ENCODE assay signal across 12 cellular contexts in the genomic region with DNA sequence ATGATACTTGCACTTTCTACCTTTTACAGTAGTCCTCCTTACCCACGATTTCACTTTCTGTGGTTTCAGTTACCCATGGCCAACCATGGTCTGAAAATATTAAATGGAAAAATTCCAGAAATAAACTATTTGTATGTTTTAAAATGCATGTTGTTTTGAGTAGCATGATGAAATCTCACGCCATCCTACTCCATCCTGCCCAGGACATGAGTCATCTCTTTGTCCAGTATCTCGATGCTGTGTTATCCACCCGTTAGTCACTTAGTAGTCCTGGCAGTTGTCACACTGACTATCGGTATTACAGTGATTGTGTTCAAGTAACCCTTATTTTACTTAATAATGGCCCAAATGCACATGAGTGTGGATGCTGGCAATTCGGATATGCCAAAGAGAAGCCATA. TPM values are rescaled to one million over a fixed set of nuclear protein-coding genes. Genes with fewer than 3 reads are reported as not detected.
A peak's percentile ranks its signal among the peaks of the same experiment; 100 is the strongest.
DNase-seq lines count a peak whose midpoint lies in the region; ATAC-seq, FAIRE-seq and TF ChIP-seq lines count a peak whose summit lies in the region.
"Had no signal": no experiment of that assay in that cellular context is flagged by ENCODE, and none has a peak within 500 bp of the region (broad histone marks: within the 10 kb centered on the region; RNA-seq: fewer than 3 reads in every experiment).

No MANE protein-coding gene starts in this region.

- H3K4me1 ChIP-seq in endothelial cell of umbilical vein (ENCODE audit: control insufficient read depth, extremely low read depth, insufficient read depth, low read length): peaks cover 29% of the 10 kb centered on the region
- H3K4me1 ChIP-seq in smooth muscle cell (ENCODE audit: low read depth): peaks cover 10% of the 10 kb centered on the region
- no peaks in the 10 kb centered on the region for H3K4me1 ChIP-seq in stomach
- H3K4me1 ChIP-seq in pancreas: no peaks in the 10 kb centered on the region

- no peak overlapping the region for H3K4me3 ChIP-seq in endothelial cell of umbilical vein (replicated peaks in 1 of 3; ENCODE audit: insufficient read depth in 1 of 3, low read depth in 1 of 3, low read length in 3 of 3)
- no peak overlapping the region for H3K4me3 ChIP-seq in smooth muscle cell
- H3K4me3 ChIP-seq in stomach: no peak overlapping the region
- no peak overlapping the region for H3K4me3 ChIP-seq in pancreas

- no peaks in the 10 kb centered on the region for H3F3A ChIP-seq in smooth muscle cell (ENCODE audit: low read depth)

- TF ChIP-seq POLR2A in endothelial cell of umbilical vein (IDR thresholded peaks at IDR 0.05; ENCODE audit: low read depth, low read length) (no peak), stomach (IDR thresholded peaks at IDR 0.05) (no peak)

- H3K79me2 ChIP-seq in endothelial cell of umbilical vein (ENCODE audit: control insufficient read depth, insufficient read depth, low read length): no peaks in the 10 kb centered on the region
- peaks cover 7% of the 10 kb centered on the region for H3K79me2 ChIP-seq in smooth muscle cell (ENCODE audit: low read depth)

- H3K9ac ChIP-seq in endothelial cell of umbilical vein (replicated peaks; ENCODE audit: extremely low read depth, insufficient read depth, low read length) (peak overlapping the region; percentile 28), smooth muscle cell (ENCODE audit: low read depth) (peak overlapping the region; percentile 74)

- intact Hi-C loops in endothelial cell of umbilical vein (cut with micrococcal nuclease): loop anchor here (1.0 to 10.0 kb wide), 3 partner anchors 182 to 1338 kb away; no protein-coding TSS in a partner anchor
- intact Hi-C loops in stomach (cut with DNase I; ENCODE audit: low total_unique reads): no loop called here
- intact Hi-C loops in pancreas (cut with DNase I): no loop called here

- H3K9me1 ChIP-seq in endothelial cell of umbilical vein (replicated peaks; ENCODE audit: control insufficient read depth, extremely low read depth, insufficient read depth, low read length): no peaks in the 10 kb centered on the region

- dilution Hi-C loops in endothelial cell of umbilical vein (cut with MboI; ENCODE audit: extremely low pct_ligation_motif_present, low sequenced_read_pairs): no loop called here

- DNase-seq in NCI-H2227 (lab: John Stamatoyannopoulos, UW; ENCODE audit: unreplicated experiment) (peak; percentile 17), NCI-H2227 treated with DMSO at 0.1 percent for 48 hours (lab: John Stamatoyannopoulos, UW) (no peak), RPMI7951 (ENCODE audit: low read depth) (peak; percentile 79), endothelial cell of umbilical vein (ENCODE audit: low read depth, low spot score) (peak; percentile 73), smooth muscle cell (lab: John Stamatoyannopoulos, UW; ENCODE audit: unreplicated experiment) (no peak), stomach (no peak), pancreas (no peak)
- DNase-seq: 8988T; effector memory CD8-positive, alpha-beta T cell; left cardiac atrium had no signal

- H3K4me2 ChIP-seq in endothelial cell of umbilical vein (ENCODE audit: insufficient read depth, low read length) (peak overlapping the region; percentile 59), smooth muscle cell (peak overlapping the region; percentile 60)

- TF ChIP-seq CTCF in endothelial cell of umbilical vein (IDR thresholded peaks at IDR 0.05; ENCODE audit: extremely low read depth in 1 of 2, insufficient read depth in 1 of 2, low read depth in 1 of 2, low read length in 2 of 2) (no peak), smooth muscle cell (IDR thresholded peaks at IDR 0.05; ENCODE audit: borderline replicate concordance, insufficient read depth, poor library complexity, severe bottlenecking) (no peak), stomach (IDR thresholded peaks at IDR 0.05) (no peak), pancreas (IDR thresholded peaks at IDR 0.05) (no peak)

- H3K27me3 ChIP-seq in endothelial cell of umbilical vein (ENCODE audit: control insufficient read depth in 2 of 2, insufficient read depth in 2 of 2, low read length in 2 of 2) (no peaks in the 10 kb centered on the region), smooth muscle cell (ENCODE audit: low read depth) (no peaks in the 10 kb centered on the region), stomach (no peaks in the 10 kb centered on the region), pancreas (no peaks in the 10 kb centered on the region)

- BruUV-seq in endothelial cell of umbilical vein (replicated peaks; lab: Mats Ljungman, UMichigan): no TSS peak

- H3K36me3 ChIP-seq in endothelial cell of umbilical vein (ENCODE audit: control insufficient read depth in 2 of 2, extremely low read depth in 1 of 2, insufficient read depth in 2 of 2, low read length in 2 of 2): no peaks in the 10 kb centered on the region
- H3K36me3 ChIP-seq in smooth muscle cell (ENCODE audit: low read depth): no peaks in the 10 kb centered on the region
- no peaks in the 10 kb centered on the region for H3K36me3 ChIP-seq in stomach
- no peaks in the 10 kb centered on the region for H3K36me3 ChIP-seq in pancreas

- TF ChIP-seq EP300 in stomach (IDR thresholded peaks at IDR 0.05): no peak

- POLR2A ChIA-PET in endothelial cell of umbilical vein (lab: Charles Lee): no interaction called here

- H2AFZ ChIP-seq in endothelial cell of umbilical vein (ENCODE audit: low read depth, low read length): peak overlapping the region; percentile 14
- peak overlapping the region; percentile 48 for H2AFZ ChIP-seq in smooth muscle cell (ENCODE audit: low read depth)

- H4K20me1 ChIP-seq in endothelial cell of umbilical vein (replicated peaks; ENCODE audit: control insufficient read depth, extremely low read depth, insufficient read depth, low read length) (no peaks in the 10 kb centered on the region), smooth muscle cell (ENCODE audit: low read depth) (no peaks in the 10 kb centered on the region)

- FAIRE-seq in endothelial cell of umbilical vein (lab: Jason Lieb, UNC): peak; percentile 42
- FAIRE-seq in pancreas (lab: Jason Lieb, UNC): no peak

- 26% methylated on average over 6 of the region's 6 CpGs for WGBS in smooth muscle cell (ENCODE audit: low lambda C conversion rate)
- 63 to 80% (median 68%) methylated on average over 6 of the region's 6 CpGs for WGBS in stomach, 5 donors
- WGBS in pancreas, 2 donors: 57 to 59% methylated on average over 6 of the region's 6 CpGs

- H3K27ac ChIP-seq in endothelial cell of umbilical vein (ENCODE audit: insufficient read depth, low read depth, low read length) (peak overlapping the region; percentile 77), smooth muscle cell (ENCODE audit: low read depth) (peak overlapping the region; percentile 94), stomach (no peak overlapping the region), pancreas (no peak overlapping the region)
- H3K27ac ChIP-seq: VCaP had no signal

- CTCF ChIA-PET in endothelial cell of umbilical vein (lab: Charles Lee): interaction anchor here (2.3 kb wide), 1 partner anchor 287 kb away, joined by 6 read pairs; no protein-coding TSS in a partner anchor

- H3K9me3 ChIP-seq in endothelial cell of umbilical vein (replicated peaks; ENCODE audit: control insufficient read depth, insufficient read depth, low read length) (no peaks in the 10 kb centered on the region), smooth muscle cell (replicated peaks; ENCODE audit: low read depth) (no peaks in the 10 kb centered on the region), stomach (no peaks in the 10 kb centered on the region), pancreas (no peaks in the 10 kb centered on the region)

- no peak for ATAC-seq in pancreas
- ATAC-seq in HG02981 (IDR thresholded peaks at IDR 0.05; ENCODE audit: unreplicated experiment): no peak
- ATAC-seq: effector memory CD8-positive, alpha-beta T cell; left cardiac atrium had no signal

TF ChIP-seq in endothelial cell of umbilical vein, 7 proteins besides CTCF, POLR2A, EP300 and RAD21:
- TF ChIP-seq GATA2 (IDR thresholded peaks at IDR 0.05; ENCODE audit: insufficient read depth, insufficient read length, low read depth, low read length) (peak; percentile 20), POLR2AphosphoS5 (IDR thresholded peaks at IDR 0.05; ENCODE audit: insufficient read depth, low read depth, low read length) (peak; percentile 21), JUN (IDR thresholded peaks at IDR 0.05; ENCODE audit: borderline replicate concordance, insufficient read depth, insufficient read length, low read depth) (peak; percentile 93), FOS (IDR thresholded peaks at IDR 0.05; ENCODE audit: borderline replicate concordance, insufficient read depth, low read length) (peak; percentile 69), MYC (IDR thresholded peaks at IDR 0.05; ENCODE audit: low read depth, low read length) (no peak)
- TF ChIP-seq, protein P1, sequence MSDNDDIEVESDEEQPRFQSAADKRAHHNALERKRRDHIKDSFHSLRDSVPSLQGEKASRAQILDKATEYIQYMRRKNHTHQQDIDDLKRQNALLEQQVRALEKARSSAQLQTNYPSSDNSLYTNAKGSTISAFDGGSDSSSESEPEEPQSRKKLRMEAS (IDR thresholded peaks at IDR 0.05; ENCODE audit: insufficient read depth, insufficient read length): no peak

RNA-seq across cellular contexts. Expression of a gene that starts 22.4 kb away (rescaled TPM):
- 3.5 and 5.9 TPM in 2 replicates for total RNA-seq in RPMI7951 (2014; rRNA removed; shearing (Covaris generic))
- total RNA-seq in endothelial cell of umbilical vein (15.3 and 18.8 TPM in 2 replicates), smooth muscle cell (10.2 and 12.5 TPM in 2 replicates), stomach (10 to 100 TPM in 1 of 5 donors, 1 to 10 TPM in 3, under 1 TPM in 1; under 0.01 to 11.4 (median 3.1) TPM), pancreas (under 1 TPM; 0.16 to 0.64 (median 0.26) TPM)
- polyA plus RNA-seq in endothelial cell of umbilical vein (2.6 and 3.2 TPM in 2 replicates), smooth muscle cell (5.2 and 5.5 TPM in 2 replicates), stomach (under 1 TPM; 0.37 to 0.75 (median 0.46) TPM), pancreas (1 to 10 TPM in 1 of 2 donors, under 1 TPM in 1; 0.19 to 1.2 TPM)
- 3.3 and 3.8 TPM in 2 replicates for polyA plus RNA-seq in endothelial cell of umbilical vein (2011; cell fraction: cytosol; rRNA removed)
- 5.2 and 5.6 TPM in 2 replicates for polyA plus RNA-seq in endothelial cell of umbilical vein (2011; cell fraction: nucleus; rRNA removed)
- polyA plus RNA-seq in endothelial cell of umbilical vein (2012): 6.9 and 8.6 TPM in 2 replicates
- 7.4 and 8.6 TPM in 2 replicates for polyA minus RNA-seq in endothelial cell of umbilical vein
- not detected for polyA minus RNA-seq in endothelial cell of umbilical vein (2011; cell fraction: cytosol; rRNA and poly(A)+ RNA removed)
- 19.7 and 20.4 TPM in 2 replicates for polyA minus RNA-seq in endothelial cell of umbilical vein (2011; cell fraction: nucleus; rRNA and poly(A)+ RNA removed)

Comparison
In these comparisons a context has a peak if more than half of its experiments do, and no peak if none do; other contexts are left out.
1. DNase-seq: peak in NCI-H2227 (single experiment), RPMI7951 (single experiment) and endothelial cell of umbilical vein (single experiment); none in NCI-H2227 treated with DMSO at 0.1 percent for 48 hours (single experiment), smooth muscle cell (single experiment), stomach (single experiment) and pancreas (0 of 6).
2. H3K27ac ChIP-seq: peak in endothelial cell of umbilical vein (single experiment) and smooth muscle cell (single experiment); none in stomach (0 of 5) and pancreas (0 of 4).